In genomic region chr4:186201535-186202230, GRCh38 we compare ENCODE assay signal across 8 cellular contexts. TPM values are rescaled to one million over a fixed set of nuclear protein-coding genes. Genes with fewer than 3 reads are reported as not detected.
A peak's percentile ranks its signal among the peaks of the same experiment; 100 is the strongest.
DNase-seq lines count a peak whose midpoint lies in the region; ATAC-seq lines count a peak whose summit lies in the region.

No MANE protein-coding gene starts in this region.

- peak; percentile 62 for DNase-seq in NCI-H748 (lab: John Stamatoyannopoulos, UW; ENCODE audit: unreplicated experiment)
- DNase-seq in NCI-H748 treated with DMSO at 0.1 percent for 48 hours (lab: John Stamatoyannopoulos, UW), result no peak
- peak; percentile 60 for DNase-seq in NCI-H510A treated with DMSO at 0.1 percent for 48 hours (lab: John Stamatoyannopoulos, UW)
- DNase-seq in activated T-cell treated with anti-CD3 and anti-CD28 coated beads for 4 hours, result peak; percentile 48
- DNase-seq in fibroblast of peridontal ligament (ENCODE audit: extremely low read depth), result peak; percentile 22
- no peak for DNase-seq in sciatic nerve (ENCODE audit: low spot score)
- DNase-seq in islet precursor cell, result no peak

- intact Hi-C loops in sciatic nerve (cut with DNase I), result loop anchor here (2.0 kb wide), 1 partner anchor 45 kb away; no protein-coding TSS in a partner anchor

- ATAC-seq in HG02943 (IDR thresholded peaks at IDR 0.05; ENCODE audit: low read depth, unreplicated experiment) (peak; percentile 54), sciatic nerve (peak; percentile 60)

RNA-seq across cellular contexts. Expression of gene CYP4V2, which starts 10.3 kb away (rescaled TPM):
- 42.0 TPM for total RNA-seq in sciatic nerve

RNA-seq across cellular contexts. Expression of gene KLKB1, which starts 25.6 kb away (rescaled TPM):
- total RNA-seq in sciatic nerve, result 1.1 TPM

Comparison
In these comparisons a context has a peak if more than half of its experiments do, and no peak if none do; other contexts are left out.
1. DNase-seq: peak in NCI-H748 (single experiment), NCI-H510A treated with DMSO at 0.1 percent for 48 hours (single experiment), activated T-cell treated with anti-CD3 and anti-CD28 coated beads for 4 hours (single experiment) and fibroblast of peridontal ligament (single experiment); none in NCI-H748 treated with DMSO at 0.1 percent for 48 hours (single experiment), sciatic nerve (single experiment) and islet precursor cell (single experiment).